In genomic region chr21:38424333-38424732, GRCh38 we compare ENCODE assay signal across 18 cellular contexts.
DNase-seq lines count a peak whose midpoint lies in the region; ATAC-seq and TF ChIP-seq lines count a peak whose summit lies in the region.
"Had no signal": no experiment of that assay in that cellular context is flagged by ENCODE, and none has a peak within 500 bp of the region (broad histone marks: within the 10 kb centered on the region; RNA-seq: fewer than 3 reads in every experiment).

No MANE protein-coding gene starts in this region.

- no peak overlapping the region for H2BK120ac ChIP-seq in neuronal stem cell (ENCODE audit: low read depth, low read length)

- TF ChIP-seq POLR2A in breast epithelium (IDR thresholded peaks at IDR 0.05), result no peak

- no peaks in the 10 kb centered on the region for H3K36me3 Mint-ChIP-seq in endodermal cell (ENCODE audit: low read depth)

- H3K14ac ChIP-seq in neuronal stem cell (ENCODE audit: low read length), result no peak overlapping the region

- whole genome bisulfite sequencing in endodermal cell (ENCODE audit: insufficient coverage in 1 of 2, insufficient read length in 1 of 2), 2 experiments, result 80 to 96% methylated on average over 9 of the region's 9 CpGs
- WGBS in neuronal stem cell (ENCODE audit: extremely low coverage in 2 of 2, insufficient read length in 2 of 2, insufficient replicate concordance in 1 of 2), 2 donors, result no CpG with 5 or more reads among the region's 9 CpGs

- H3K27me3 ChIP-seq in MM.1S (replicated peaks; ENCODE audit: insufficient read depth, low read length), result no peaks in the 10 kb centered on the region
- H3K27me3 ChIP-seq in endodermal cell (ENCODE audit: control insufficient read depth, insufficient read depth, low read length, poor library complexity, severe bottlenecking), result no peaks in the 10 kb centered on the region
- peaks cover 0 to 5% (median 0%) of the 10 kb centered on the region in 3 experiments for H3K27me3 ChIP-seq in neuronal stem cell (ENCODE audit: control insufficient read depth in 3 of 3, insufficient read depth in 3 of 3, low read depth in 1 of 3, low read length in 3 of 3)
- H3K27me3 ChIP-seq in breast epithelium, result no peaks in the 10 kb centered on the region

- intact Hi-C loops in breast epithelium (cut with DNase I; ENCODE audit: low total_unique reads), result no loop called here

- no peaks in the 10 kb centered on the region for H3F3A ChIP-seq in MM.1S (ENCODE audit: insufficient read depth, low read length)

- H3K4me3 Mint-ChIP-seq in endodermal cell, result no peak overlapping the region

- H3K79me1 ChIP-seq in neuronal stem cell (ENCODE audit: low read depth, low read length), result no peaks in the 10 kb centered on the region

- no peak overlapping the region for H3K23ac ChIP-seq in neuronal stem cell (ENCODE audit: low read depth, low read length, poor library complexity)

- no peak for TF ChIP-seq CTCF in MM.1S (IDR thresholded peaks at IDR 0.05; ENCODE audit: low read length)
- TF ChIP-seq CTCF in endodermal cell (conservative IDR thresholded peaks at IDR 0.05), result no peak
- TF ChIP-seq CTCF in breast epithelium (IDR thresholded peaks at IDR 0.05), result no peak

- H3K4me2 ChIP-seq in MM.1S (ENCODE audit: low read depth, low read length) (0 out of 2 replicates have a peak overlapping the region, but pooled peaks have one; percentile 7), neuronal stem cell (ENCODE audit: insufficient read depth, low read length, poor library complexity, severe bottlenecking) (no peak overlapping the region)
- H3K4me2 ChIP-seq: KMS-11, SK-N-SH had no signal

- H3K4me1 Mint-ChIP-seq in endodermal cell, result no peaks in the 10 kb centered on the region

- no peak for ATAC-seq in HG03442 (IDR thresholded peaks at IDR 0.05; ENCODE audit: unreplicated experiment)
- ATAC-seq: Panc1 had no signal

- H3K4me3 ChIP-seq in MM.1S (ENCODE audit: low read length), result no peak overlapping the region
- H3K4me3 ChIP-seq in endodermal cell (ENCODE audit: low read length), result no peak overlapping the region
- H3K4me3 ChIP-seq in neuronal stem cell (ENCODE audit: low read length in 2 of 2), result no peak overlapping the region
- H3K4me3 ChIP-seq in breast epithelium, result no peak overlapping the region
- H3K4me3 ChIP-seq: HAP-1 had no signal

- no peak overlapping the region for H2AFZ ChIP-seq in MM.1S (ENCODE audit: low read length)
- H2AFZ ChIP-seq in neuronal stem cell (ENCODE audit: low read length), result peak overlapping the region; percentile 48

- H4K20me1 ChIP-seq in MM.1S (ENCODE audit: insufficient read depth, low read length), result no peaks in the 10 kb centered on the region

- DNase-seq in MM.1S (peak; percentile 61), NCI-H82 (lab: John Stamatoyannopoulos, UW) (peak; percentile 89), endodermal cell (no peak), neuronal stem cell (ENCODE audit: low spot score) (no peak), breast epithelium (ENCODE audit: low spot score in 2 of 2) (no peak), NCI-H1417 treated with DMSO at 0.1 percent for 48 hours (lab: John Stamatoyannopoulos, UW) (no peak), NCI-H1436 treated with DMSO at 0.1 percent for 48 hours (lab: John Stamatoyannopoulos, UW) (no peak)
- DNase-seq: COR-L47, GF-D8, NCI-H1092, NCI-H1694 treated with DMSO at 0.1 percent for 48 hours, NCI-H446 treated with DMSO at 0.1 percent for 48 hours, NCI-H774, SK-N-SH had no signal

- H3K36me3 ChIP-seq in MM.1S (replicated peaks; ENCODE audit: insufficient read depth, low read length) (no peaks in the 10 kb centered on the region), endodermal cell (ENCODE audit: control insufficient read depth, insufficient read depth, low read length) (no peaks in the 10 kb centered on the region), neuronal stem cell (replicated peaks in 1 of 2; ENCODE audit: control insufficient read depth in 2 of 2, insufficient read depth in 2 of 2, low read length in 2 of 2) (no peaks in the 10 kb centered on the region), breast epithelium (no peaks in the 10 kb centered on the region)
- H3K36me3 ChIP-seq: HAP-1 had no signal

- H2BK5ac ChIP-seq in neuronal stem cell (ENCODE audit: low read length), result no peak overlapping the region

- H3K4ac ChIP-seq in neuronal stem cell (ENCODE audit: low read length), result no peak overlapping the region

- H4K91ac ChIP-seq in neuronal stem cell (ENCODE audit: low read depth, low read length, poor library complexity), result no peak overlapping the region

- H3K9ac ChIP-seq in MM.1S (ENCODE audit: low read length), result no peak overlapping the region
- no peak overlapping the region for H3K9ac ChIP-seq in endodermal cell (ENCODE audit: extremely low read depth, low read length, poor library complexity, severe bottlenecking)
- no peak overlapping the region for H3K9ac ChIP-seq in neuronal stem cell (ENCODE audit: low read depth, low read length, poor library complexity)
- H3K9ac ChIP-seq: KMS-11, SK-N-SH had no signal

- H3K9me3 Mint-ChIP-seq in endodermal cell, result no peaks in the 10 kb centered on the region

- no peaks in the 10 kb centered on the region for H3K9me2 ChIP-seq in MM.1S (replicated peaks; ENCODE audit: insufficient read depth, low read length)
- H3K9me2 ChIP-seq: SK-N-SH had no signal

- H2BK12ac ChIP-seq in neuronal stem cell (ENCODE audit: low read length), result no peak overlapping the region

- H2BK15ac ChIP-seq in neuronal stem cell (ENCODE audit: low read length), result no peak overlapping the region

- H3K27ac ChIP-seq in MM.1S (ENCODE audit: low read length) (no peak overlapping the region), endodermal cell (ENCODE audit: low read depth, low read length) (peak overlapping the region; percentile 29), neuronal stem cell (replicated peaks; ENCODE audit: low read length) (no peak overlapping the region), breast epithelium (no peak overlapping the region)
- H3K27ac ChIP-seq: KMS-11 had no signal

- no peak overlapping the region for H3K27ac Mint-ChIP-seq in endodermal cell

- H3K79me2 ChIP-seq in MM.1S (ENCODE audit: low read length), result no peaks in the 10 kb centered on the region

- H2AK5ac ChIP-seq in neuronal stem cell (ENCODE audit: low read depth, low read length), result no peak overlapping the region

- H3K4me1 ChIP-seq in MM.1S (ENCODE audit: low read length) (no peaks in the 10 kb centered on the region), endodermal cell (ENCODE audit: control insufficient read depth, insufficient read depth, low read length) (no peaks in the 10 kb centered on the region), neuronal stem cell (ENCODE audit: control insufficient read depth in 2 of 2, insufficient read depth in 1 of 2, low read depth in 1 of 2, low read length in 2 of 2) (peaks cover 0 to 8% of the 10 kb centered on the region in 2 donors), breast epithelium (no peaks in the 10 kb centered on the region)
- H3K4me1 ChIP-seq: HAP-1 had no signal

- H3K18ac ChIP-seq in neuronal stem cell (ENCODE audit: low read length), result peak overlapping the region; percentile 20

- H4K8ac ChIP-seq in neuronal stem cell (ENCODE audit: low read depth, low read length), result no peak overlapping the region

- H3K9me3 ChIP-seq in MM.1S (replicated peaks; ENCODE audit: insufficient read depth, low read length), result no peaks in the 10 kb centered on the region
- H3K9me3 ChIP-seq in endodermal cell (ENCODE audit: control insufficient read depth, low read length), result no peaks in the 10 kb centered on the region
- H3K9me3 ChIP-seq in neuronal stem cell (replicated peaks in 1 of 2; ENCODE audit: control insufficient read depth in 2 of 2, insufficient read depth in 1 of 2, low read depth in 1 of 2, low read length in 2 of 2), result peaks cover 0 to 2% of the 10 kb centered on the region in 2 donors
- no peaks in the 10 kb centered on the region for H3K9me3 ChIP-seq in breast epithelium
- H3K9me3 ChIP-seq: HAP-1, SK-N-SH had no signal

- no peaks in the 10 kb centered on the region for H3K27me3 Mint-ChIP-seq in endodermal cell (ENCODE audit: insufficient read depth)

Comparison
In these comparisons a context has a peak if more than half of its experiments do, and no peak if none do; other contexts are left out.
1. DNase-seq: peak in MM.1S (single experiment) and NCI-H82 (single experiment); none in endodermal cell (single experiment), neuronal stem cell (single experiment), breast epithelium (0 of 2), NCI-H1417 treated with DMSO at 0.1 percent for 48 hours (single experiment) and NCI-H1436 treated with DMSO at 0.1 percent for 48 hours (single experiment).